29 cellular contexts compared by ENCODE assay signal in the genomic region with DNA sequence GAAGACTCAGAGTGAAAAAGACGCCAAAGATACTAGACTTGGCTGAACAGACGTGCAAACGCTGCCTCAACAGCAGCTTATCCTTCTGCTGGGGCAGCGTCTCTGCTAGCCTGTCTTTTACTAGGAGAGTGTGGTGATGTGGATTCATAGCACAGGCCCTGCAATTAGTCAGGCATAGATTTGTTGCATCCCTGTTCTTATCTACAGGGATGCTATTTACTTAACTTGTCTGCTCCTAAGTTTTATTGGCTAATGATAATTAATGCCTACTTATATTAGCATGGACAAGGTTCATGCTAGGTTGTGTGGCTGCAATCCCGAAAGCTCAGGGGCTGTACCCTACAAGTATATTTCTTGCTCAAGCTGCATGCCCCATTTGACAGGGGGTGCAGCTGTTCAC.
"Had no signal": no experiment of that assay in that cellular context is flagged by ENCODE, and none has a peak within 500 bp of the region (broad histone marks: within the 10 kb centered on the region; RNA-seq: fewer than 3 reads in every experiment).

No MANE protein-coding gene starts in this region.

- H3K9me3 ChIP-seq: ascending aorta, body of pancreas, Peyer's patch, SJCRH30 had no signal

- H3K27ac ChIP-seq: ascending aorta, body of pancreas, Peyer's patch, RWPE1, SJCRH30 had no signal

- H3K4me1 ChIP-seq: ascending aorta, body of pancreas, Peyer's patch, SJCRH30 had no signal

- H3K4me3 ChIP-seq: ascending aorta, body of pancreas, K562, Peyer's patch, SJCRH30 had no signal

- H3K36me3 ChIP-seq: ascending aorta, Peyer's patch, SJCRH30 had no signal

- H3K27me3 ChIP-seq: ascending aorta, body of pancreas, Peyer's patch had no signal

- ATAC-seq: activated naive CD4-positive, alpha-beta T cell treated with anti-CD3 and anti-CD28 coated beads, Interleukin-2, amount 50 U/mL, for 72 hours; activated naive CD8-positive, alpha-beta T cell treated with anti-CD3 and anti-CD28 coated beads, Interleukin-2, amount 50 U/mL, for 24 hours; activated T-cell treated with anti-CD3 and anti-CD28 coated beads, Interleukin-2, amount 50 U/mL, for 4 hours; body of pancreas; K562; T-helper 17 cell had no signal

- DNase-seq: activated B cell treated with CpG ODN at 0.5 μM for 24 hours; activated CD4-positive, alpha-beta memory T cell treated with anti-CD3 and anti-CD28 coated beads for 36 hours; activated CD4-positive, alpha-beta T cell treated with anti-CD3 and anti-CD28 coated beads for 1 hour; activated CD4-positive, alpha-beta T cell treated with anti-CD3 and anti-CD28 coated beads, Interleukin-2, amount 10 ng/mL, durations not matched to agents 7 days and 5 days; activated CD8-positive, alpha-beta memory T cell treated with anti-CD3 and anti-CD28 coated beads for 24 hours; activated effector memory CD4-positive, alpha-beta T cell treated with anti-CD3 and anti-CD28 coated beads, Interleukin-2, amount 50 U/mL, for 16 hours; activated naive CD4-positive, alpha-beta T cell treated with Interleukin-2 at 50 U/mL for 16 hours; activated naive CD8-positive, alpha-beta T cell treated with anti-CD3 and anti-CD28 coated beads, Interleukin-2, amount 50 U/mL, for 24 hours; activated T-cell treated with anti-CD3 and anti-CD28 coated beads, Interleukin-2, amount 50 U/mL, for 4 hours; amniotic stem cell; body of pancreas; Karpas-422; MM.1S; NCI-H1105; NCI-H1436; NCI-H1694 treated with DMSO at 0.1 percent for 48 hours; NCI-H2029 treated with DMSO at 0.1 percent for 48 hours; NCI-H345; NCI-H510A; NCI-H526 treated with DMSO at 0.1 percent for 48 hours; Peyer's patch; Right ventricle myocardium superior; SJCRH30; T-helper 17 cell; T-helper 9 cell had no signal
